10 cellular contexts compared by ENCODE assay signal in genomic region chr3:188780188-188781147, GRCh38.
DNase-seq lines count a peak whose midpoint lies in the region; TF ChIP-seq lines count a peak whose summit lies in the region.
"Had no signal": no experiment of that assay in that cellular context is flagged by ENCODE, and none has a peak within 500 bp of the region (broad histone marks: within the 10 kb centered on the region; RNA-seq: fewer than 3 reads in every experiment).

No MANE protein-coding gene starts in this region.

- no peak for TF ChIP-seq CTCF in foreskin fibroblast (IDR thresholded peaks at IDR 0.05; ENCODE audit: low read depth, low read length)
- TF ChIP-seq CTCF in prostate gland (IDR thresholded peaks at IDR 0.05): no peak

- intact Hi-C loops in prostate gland (cut with DNase I): no loop called here

- peaks cover 4% of the 10 kb centered on the region for H3K4me1 ChIP-seq in prostate gland (replicated peaks)

- no peaks in the 10 kb centered on the region for H3K9me3 ChIP-seq in prostate gland

- H3K36me3 ChIP-seq in prostate gland: no peaks in the 10 kb centered on the region

- no peaks in the 10 kb centered on the region for H3K27me3 ChIP-seq in prostate gland (replicated peaks; ENCODE audit: insufficient read depth)

- H3K27ac ChIP-seq in prostate gland: no peak overlapping the region

- no peak overlapping the region for H3K4me3 ChIP-seq in foreskin fibroblast (ENCODE audit: low read depth in 1 of 2, low read length in 2 of 2)
- no peak overlapping the region for H3K4me3 ChIP-seq in prostate gland

- no peak for TF ChIP-seq POLR2A in prostate gland (IDR thresholded peaks at IDR 0.05)

- POLR2A ChIA-PET in HEK293T (lab: Yijun Ruan, JAX): no interaction called here

- WGBS in prostate gland: 51% methylated on average over 5 of the region's 5 CpGs

- peak; percentile 10 for DNase-seq in AG08395 (ENCODE audit: low spot score)
- peak; percentile 25 for DNase-seq in SKM-1 (lab: John Stamatoyannopoulos, UW; ENCODE audit: unreplicated experiment)
- peak; percentile 42 to 56 for DNase-seq in foreskin fibroblast
- peak; percentile 49 for DNase-seq in prostate gland (ENCODE audit: low spot score)
- DNase-seq in HEK293T (ENCODE audit: extremely low spot score): no peak
- DNase-seq in stimulated activated naive CD4-positive, alpha-beta T cell (lab: John Stamatoyannopoulos, UW): no peak
- DNase-seq in NCI-H1105 treated with DMSO at 0.1 percent for 48 hours (lab: John Stamatoyannopoulos, UW): no peak
- no peak for DNase-seq in NCI-H2029 (lab: John Stamatoyannopoulos, UW)
- DNase-seq: naive thymus-derived CD8-positive, alpha-beta T cell; NCI-H446 had no signal

- CTCF ChIA-PET in HEK293T (lab: Yijun Ruan, JAX): no interaction called here

TF ChIP-seq in HEK293T, 16 proteins besides CTCF, POLR2A, EP300 and RAD21:
- TF ChIP-seq NFRKB (IDR thresholded peaks at IDR 0.05) (no peak), SP1 (IDR thresholded peaks at IDR 0.05) (no peak), ELF4 (IDR thresholded peaks at IDR 0.05) (no peak), LEF1 (IDR thresholded peaks at IDR 0.05; ENCODE audit: borderline replicate concordance) (no peak), SUZ12 (IDR thresholded peaks at IDR 0.05) (no peak)

Comparison
In these comparisons a context has a peak if more than half of its experiments do, and no peak if none do; other contexts are left out.
1. DNase-seq: peak in AG08395 (single experiment), SKM-1 (single experiment), foreskin fibroblast (2 of 2) and prostate gland (single experiment); none in HEK293T (single experiment), stimulated activated naive CD4-positive, alpha-beta T cell (0 of 6), NCI-H1105 treated with DMSO at 0.1 percent for 48 hours (single experiment) and NCI-H2029 (single experiment).